ENCODE assay signal across 7 cellular contexts in genomic region chr3:88059380-88060160, GRCh38. TPM values are rescaled to one million over a fixed set of nuclear protein-coding genes. Genes with fewer than 3 reads are reported as not detected.
A peak's percentile ranks its signal among the peaks of the same experiment; 100 is the strongest.
DNase-seq lines count a peak whose midpoint lies in the region; ATAC-seq and TF ChIP-seq lines count a peak whose summit lies in the region.

No MANE protein-coding gene starts in this region.

- peak overlapping the region; percentile 82 for H2AFZ ChIP-seq in Loucy (ENCODE audit: low read length)

- H3K9me2 ChIP-seq in Loucy (replicated peaks; ENCODE audit: low read depth, low read length) = no peaks in the 10 kb centered on the region

- H3K4me1 ChIP-seq in Loucy (ENCODE audit: insufficient read depth, low read length, poor library complexity, severe bottlenecking) (peaks cover 65% of the 10 kb centered on the region), stomach smooth muscle (ENCODE audit: control insufficient read depth, insufficient read depth, low read length) (peaks cover 10% of the 10 kb centered on the region)

- no peaks in the 10 kb centered on the region for H3K27me3 Mint-ChIP-seq in MCF 10A (ENCODE audit: insufficient read depth, unreplicated experiment)

- peak overlapping the region; percentile 98 for H3K9ac ChIP-seq in Loucy (ENCODE audit: low read depth, low read length, poor library complexity, severe bottlenecking)
- H3K9ac ChIP-seq in stomach smooth muscle (ENCODE audit: low read length in 2 of 2) = peak overlapping the region; percentile 81 to 87

- H3K27ac ChIP-seq in layer of hippocampus (ENCODE audit: low read depth, low read length) (peak overlapping the region; percentile 92), stomach smooth muscle (ENCODE audit: low read length) (peak overlapping the region; percentile 84)

- no peaks in the 10 kb centered on the region for H3K9me3 ChIP-seq in Loucy (ENCODE audit: insufficient read depth, low read depth, low read length)
- no peaks in the 10 kb centered on the region for H3K9me3 ChIP-seq in stomach smooth muscle (ENCODE audit: control insufficient read depth in 2 of 2, low read length in 2 of 2)

- H3K4me3 Mint-ChIP-seq in MCF 10A (ENCODE audit: unreplicated experiment) = peak overlapping the region; percentile 97

- H3K79me2 ChIP-seq in Loucy (ENCODE audit: insufficient read depth, low read length) = peaks cover 92% of the 10 kb centered on the region

- H4K20me1 ChIP-seq in Loucy (ENCODE audit: insufficient read depth, low read length, poor library complexity, severe bottlenecking) = peaks cover 89% of the 10 kb centered on the region

- no peaks in the 10 kb centered on the region for H3K27me3 ChIP-seq in Loucy (ENCODE audit: insufficient read depth, low read length, poor library complexity, severe bottlenecking)
- H3K27me3 ChIP-seq in layer of hippocampus (ENCODE audit: control insufficient read depth, insufficient read depth, low read length) = no peaks in the 10 kb centered on the region
- no peaks in the 10 kb centered on the region for H3K27me3 ChIP-seq in stomach smooth muscle (ENCODE audit: control insufficient read depth in 1 of 2, insufficient read depth in 2 of 2, low read length in 2 of 2)

- no peak for TF ChIP-seq CTCF in GM12875 (IDR thresholded peaks at IDR 0.05; ENCODE audit: borderline replicate concordance, insufficient read depth, low read depth, low read length)
- TF ChIP-seq CTCF in Loucy (conservative IDR thresholded peaks at IDR 0.05; ENCODE audit: low read length) = no peak
- no peak for TF ChIP-seq CTCF in MCF 10A (IDR thresholded peaks at IDR 0.05; ENCODE audit: unreplicated experiment)

- H3K36me3 Mint-ChIP-seq in MCF 10A (ENCODE audit: insufficient read depth, unreplicated experiment) = peaks cover 33% of the 10 kb centered on the region

- H3K4me1 Mint-ChIP-seq in MCF 10A (ENCODE audit: insufficient read depth, unreplicated experiment) = peaks cover 17% of the 10 kb centered on the region

- no peak for DNase-seq in MCF 10A (ENCODE audit: unreplicated experiment)
- DNase-seq in globus pallidus (ENCODE audit: low spot score) = no peak

- no peaks in the 10 kb centered on the region for H3K9me3 Mint-ChIP-seq in MCF 10A (ENCODE audit: unreplicated experiment)

- CTCF ChIA-PET in MCF 10A (lab: Yijun Ruan, JAX) = interaction anchor here (0.6 to 1.2 kb wide), 3 partner anchors 28 to 1236 kb away, joined by 3 to 5 read pairs (median 3); no protein-coding TSS in a partner anchor

- H3K36me3 ChIP-seq in Loucy (ENCODE audit: insufficient read depth, low read length) = peaks cover 14% of the 10 kb centered on the region; the same call in 1 of the 2 replicates
- H3K36me3 ChIP-seq in stomach smooth muscle (ENCODE audit: control insufficient read depth in 2 of 2, insufficient read depth in 2 of 2, low read length in 2 of 2) = peaks cover 5 to 11% of the 10 kb centered on the region in 2 donors

- POLR2A ChIA-PET in MCF 10A (lab: Yijun Ruan, JAX) = interaction anchor here (0.6 to 4.2 kb wide), 26 partner anchors 8 to 1384 kb away, joined by 3 to 63 read pairs (median 4); partner anchors contain the start of genes C3orf38 and CHMP2B

- peak overlapping the region; percentile 95 for H3K4me3 ChIP-seq in GM12875 (ENCODE audit: low read depth, low read length)
- H3K4me3 ChIP-seq in Loucy (ENCODE audit: low read length, poor library complexity, severe bottlenecking) = peak overlapping the region; percentile 81
- H3K4me3 ChIP-seq in stomach smooth muscle (ENCODE audit: low read length in 2 of 2) = peak overlapping the region; percentile 88 to 90

- intact Hi-C loops in MCF 10A (cut with micrococcal nuclease) = loop anchor here (1.0 to 2.0 kb wide), 2 partner anchors 54 to 89 kb away; partner anchors contain the start of gene C3orf38

- BruUV-seq in MCF 10A (replicated peaks; lab: Mats Ljungman, UMichigan) = no TSS peak

- ATAC-seq in GM21619 (IDR thresholded peaks at IDR 0.05; ENCODE audit: unreplicated experiment) = peak; percentile 8

- no peaks in the 10 kb centered on the region for H3F3A ChIP-seq in Loucy (ENCODE audit: low read depth)

- H3K4me2 ChIP-seq in Loucy (ENCODE audit: low read depth, low read length, poor library complexity, severe bottlenecking) = peak overlapping the region; percentile 96

- peak overlapping the region; percentile 94 for H3K27ac Mint-ChIP-seq in MCF 10A (ENCODE audit: low read depth, unreplicated experiment)

RNA-seq across cellular contexts. Expression of gene ZNF654, which starts 0.5 kb away (rescaled TPM):
- total RNA-seq in MCF 10A (2022) = 10.4 and 12.4 TPM in 2 replicates

RNA-seq across cellular contexts. Expression of gene CGGBP1, which starts 0.8 kb away (rescaled TPM):
- total RNA-seq in MCF 10A (2022) = 83.4 and 96.6 TPM in 2 replicates
